In genomic region chr16:8931864-8932263, GRCh38 we compare ENCODE assay signal across 1 cellular context.
TF ChIP-seq lines count a peak whose summit lies in the region.

No MANE protein-coding gene starts in this region.

TF ChIP-seq in HepG2, 621 proteins besides CTCF, POLR2A, EP300 and RAD21 (continued from another document and continues in another):
- TF ChIP-seq ZNF503 (CRISPR knock-in tag; IDR thresholded peaks at IDR 0.05) = no peak
- no peak for TF ChIP-seq ZNF205 (CRISPR knock-in tag; IDR thresholded peaks at IDR 0.05)
- TF ChIP-seq ZNF768 (CRISPR knock-in tag; IDR thresholded peaks at IDR 0.05) = no peak
- TF ChIP-seq ZNF337 (CRISPR knock-in tag; IDR thresholded peaks at IDR 0.05; ENCODE audit: borderline replicate concordance, low read depth) = no peak
- TF ChIP-seq ZNF607 (CRISPR knock-in tag; IDR thresholded peaks at IDR 0.05; ENCODE audit: borderline replicate concordance) = peak; percentile 53; the same call in 1 of the 2 replicates
- no peak for TF ChIP-seq BCLAF1 (IDR thresholded peaks at IDR 0.05)
- TF ChIP-seq TFDP1 (CRISPR knock-in tag; IDR thresholded peaks at IDR 0.05; ENCODE audit: borderline replicate concordance) = no peak; the same call in 1 of the 2 replicates
- TF ChIP-seq MAFF (IDR thresholded peaks at IDR 0.05; ENCODE audit: low read depth, low read length) = no peak
- TF ChIP-seq ETV6 (CRISPR knock-in tag; conservative IDR thresholded peaks at IDR 0.05) = peak; percentile 77; the same call in 1 of the 2 replicates
- no peak; the same call in 1 of the 2 replicates for TF ChIP-seq ZNF17 (CRISPR knock-in tag; IDR thresholded peaks at IDR 0.05)
- TF ChIP-seq PPARG (CRISPR knock-in tag; conservative IDR thresholded peaks at IDR 0.05) = no peak
- no peak for TF ChIP-seq NR2F2 (IDR thresholded peaks at IDR 0.05; ENCODE audit: borderline replicate concordance, low read depth)
- TF ChIP-seq PRDM4 (CRISPR knock-in tag; IDR thresholded peaks at IDR 0.05; ENCODE audit: borderline replicate concordance) = peak; percentile 89; the same call in 1 of the 2 replicates
- TF ChIP-seq TEF (CRISPR knock-in tag; IDR thresholded peaks at IDR 0.05) = peak; percentile 67; the same call in 1 of the 2 replicates
- TF ChIP-seq SNAI1 (CRISPR knock-in tag; IDR thresholded peaks at IDR 0.05; ENCODE audit: borderline replicate concordance) = no peak; the same call in 1 of the 2 replicates
- TF ChIP-seq ZNF431 (CRISPR knock-in tag; IDR thresholded peaks at IDR 0.05; ENCODE audit: borderline replicate concordance, low read depth) = no peak; the same call in 1 of the 2 replicates
- 0 out of 2 replicates have a peak, but pooled peaks have one; percentile 20 for TF ChIP-seq HOMEZ (CRISPR knock-in tag; IDR thresholded peaks at IDR 0.05; ENCODE audit: low read depth)
- TF ChIP-seq ZNF639 (CRISPR knock-in tag; conservative IDR thresholded peaks at IDR 0.05) = no peak
- TF ChIP-seq GATA4 (IDR thresholded peaks at IDR 0.05; ENCODE audit: borderline replicate concordance, low read depth) = no peak
- TF ChIP-seq PRPF4 (IDR thresholded peaks at IDR 0.05; ENCODE audit: low read depth, low read length, poor library complexity, severe bottlenecking) = peak; percentile 13
- no peak for TF ChIP-seq SRY (CRISPR knock-in tag; IDR thresholded peaks at IDR 0.05)
- no peak for TF ChIP-seq LCORL (IDR thresholded peaks at IDR 0.05)
- no peak for TF ChIP-seq LCORL (CRISPR knock-in tag; IDR thresholded peaks at IDR 0.05)
- TF ChIP-seq PAWR (CRISPR knock-in tag; IDR thresholded peaks at IDR 0.05; ENCODE audit: borderline replicate concordance) = no peak
- no peak for TF ChIP-seq GPN1 (CRISPR knock-in tag; IDR thresholded peaks at IDR 0.05; ENCODE audit: borderline replicate concordance)
- peak; percentile 34; the same call in 1 of the 2 replicates for TF ChIP-seq ZNF558 (CRISPR knock-in tag; IDR thresholded peaks at IDR 0.05; ENCODE audit: borderline replicate concordance)
- 0 out of 2 replicates have a peak, but pooled peaks have one; percentile 63 for TF ChIP-seq ZNF124 (CRISPR knock-in tag; IDR thresholded peaks at IDR 0.05)
- no peak for TF ChIP-seq USF2 (IDR thresholded peaks at IDR 0.05; ENCODE audit: low read depth, low read length)
- TF ChIP-seq USF2 (CRISPR knock-in tag; IDR thresholded peaks at IDR 0.05; ENCODE audit: borderline replicate concordance) = no peak
- 0 out of 2 replicates have a peak, but pooled peaks have one; percentile 72 for TF ChIP-seq LRRFIP1 (CRISPR knock-in tag; conservative IDR thresholded peaks at IDR 0.05)
- no peak for TF ChIP-seq RNF2 (conservative IDR thresholded peaks at IDR 0.05; ENCODE audit: low read depth)
- TF ChIP-seq POLR2AphosphoS2 (IDR thresholded peaks at IDR 0.05; ENCODE audit: low read depth, low read length) = no peak
- TF ChIP-seq ZBTB21 (CRISPR knock-in tag; IDR thresholded peaks at IDR 0.05) = peak; percentile 58; the same call in 1 of the 2 replicates
- TF ChIP-seq TGIF2 (CRISPR knock-in tag; IDR thresholded peaks at IDR 0.05) = peak; percentile 84
